ENCODE assay signal across 26 cellular contexts in the genomic region with DNA sequence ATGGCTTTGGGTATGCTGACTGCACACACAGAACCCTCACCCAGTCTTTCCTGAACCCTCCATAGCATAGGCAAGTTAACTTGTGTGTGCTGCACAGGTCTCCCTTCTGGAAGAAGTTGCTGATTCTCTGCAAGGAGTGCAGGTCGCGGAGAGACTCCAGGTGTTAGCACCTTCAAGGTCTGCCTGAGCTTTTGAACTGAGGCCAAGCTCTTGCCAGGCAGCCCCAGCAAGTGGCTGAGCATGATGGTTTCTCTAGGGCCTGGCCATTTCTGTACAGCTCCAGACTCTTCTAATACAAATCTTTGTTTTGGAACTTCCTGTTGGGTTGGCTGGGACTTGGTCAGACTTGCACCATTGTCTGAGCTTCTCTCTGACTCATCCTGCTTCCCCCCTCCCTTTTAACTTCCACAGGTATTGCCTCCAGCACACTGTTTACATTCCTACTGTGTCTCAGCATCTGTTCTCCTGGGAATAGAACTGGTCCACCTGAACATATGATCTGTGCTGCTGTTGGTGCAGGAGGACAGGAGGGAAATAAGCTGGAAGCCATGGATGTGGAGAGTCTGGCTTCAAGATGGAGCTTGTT. TPM values are rescaled to one million over a fixed set of nuclear protein-coding genes. Genes with fewer than 3 reads are reported as not detected.
DNase-seq lines count a peak whose midpoint lies in the region; ATAC-seq and TF ChIP-seq lines count a peak whose summit lies in the region.
"Had no signal": no experiment of that assay in that cellular context is flagged by ENCODE, and none has a peak within 500 bp of the region (broad histone marks: within the 10 kb centered on the region; RNA-seq: fewer than 3 reads in every experiment).

No MANE protein-coding gene starts in this region.

- no peak for ATAC-seq in stimulated activated naive B cell treated with anti-CD40 and anti-IgM and Interleukin-4, amounts not matched to agents 10 μg/mL and 1 μg/mL and 100 μg/mL, for 72 hours (replicated peaks)
- ATAC-seq in stimulated activated naive CD8-positive, alpha-beta T cell treated with anti-CD3 and anti-CD28 coated beads, Interleukin-15, amount 100 ng/mL, for 72 hours = no peak
- ATAC-seq: activated CD4-positive, CD25-positive, alpha-beta regulatory T cell treated with anti-CD3 and anti-CD28 coated beads, Interleukin-2, amount 50 U/mL, for 24 hours; effector memory CD8-positive, alpha-beta T cell had no signal

- TF ChIP-seq CTCF in NB4 (IDR thresholded peaks at IDR 0.05; ENCODE audit: low read depth, low read length) = no peak

- peaks cover 5 to 12% of the 10 kb centered on the region in 2 donors for H3K27me3 Mint-ChIP-seq in stimulated activated naive B cell treated with anti-CD40 and anti-IgM and Interleukin-4, amounts not matched to agents 10 μg/mL and 1 μg/mL and 100 μg/mL, for 72 hours
- peaks cover 15% of the 10 kb centered on the region for H3K27me3 Mint-ChIP-seq in stimulated activated naive CD8-positive, alpha-beta T cell treated with anti-CD3 and anti-CD28 coated beads, Interleukin-15, amount 100 ng/mL, for 72 hours

- H3K4me3 ChIP-seq in NB4 (ENCODE audit: low read depth, low read length) = no peak overlapping the region
- H3K4me3 ChIP-seq: adrenal gland, GM23248, hepatocyte, prostate gland, skin epidermis had no signal

- no peaks in the 10 kb centered on the region for H3K36me3 Mint-ChIP-seq in stimulated activated naive B cell treated with anti-CD40 and anti-IgM and Interleukin-4, amounts not matched to agents 10 μg/mL and 1 μg/mL and 100 μg/mL, for 72 hours

- H3K4me3 Mint-ChIP-seq in stimulated activated naive B cell treated with anti-CD40 and anti-IgM and Interleukin-4, amounts not matched to agents 10 μg/mL and 1 μg/mL and 100 μg/mL, for 72 hours = no peak overlapping the region
- H3K4me3 Mint-ChIP-seq in stimulated activated naive CD8-positive, alpha-beta T cell treated with anti-CD3 and anti-CD28 coated beads, Interleukin-15, amount 100 ng/mL, for 72 hours = no peak overlapping the region
- H3K4me3 Mint-ChIP-seq: effector memory CD8-positive, alpha-beta T cell; nephron progenitor cell had no signal

- no peaks in the 10 kb centered on the region for H3K9me3 Mint-ChIP-seq in stimulated activated naive B cell treated with anti-CD40 and anti-IgM and Interleukin-4, amounts not matched to agents 10 μg/mL and 1 μg/mL and 100 μg/mL, for 72 hours
- no peaks in the 10 kb centered on the region for H3K9me3 Mint-ChIP-seq in stimulated activated naive CD8-positive, alpha-beta T cell treated with anti-CD3 and anti-CD28 coated beads, Interleukin-15, amount 100 ng/mL, for 72 hours
- H3K9me3 Mint-ChIP-seq: effector memory CD8-positive, alpha-beta T cell; nephron progenitor cell had no signal

- DNase-seq in DMS53 (lab: John Stamatoyannopoulos, UW) (peak; percentile 78), NB4 (ENCODE audit: low read depth) (peak; percentile 56), SW480 (ENCODE audit: low spot score) (peak; percentile 37), kidney tubule cell (ENCODE audit: low spot score) (peak; percentile 88), occipital lobe (lab: John Stamatoyannopoulos, UW) (no peak)
- no peak for DNase-seq in stimulated activated CD4-positive, alpha-beta T cell treated with anti-CD3 and anti-CD28 coated beads, Interleukin-1b, Interleukin-23, amount 100 ng/mL, for 48 hours
- DNase-seq in stimulated activated naive B cell treated with anti-CD40 and anti-IgM and Interleukin-4, amounts not matched to agents 10 μg/mL and 1 μg/mL and 100 μg/mL, for 72 hours = no peak
- DNase-seq in stimulated activated naive CD8-positive, alpha-beta T cell treated with anti-CD3 and anti-CD28 coated beads, Interleukin-15, amount 100 ng/mL, for 72 hours = no peak
- DNase-seq: activated effector memory CD4-positive, alpha-beta T cell treated with anti-CD3 and anti-CD28 coated beads, Interleukin-2, amount 50 U/mL, for 16 hours; adrenal gland; central memory CD4-positive, alpha-beta T cell; effector memory CD8-positive, alpha-beta T cell; GM23248; Karpas-422; kidney; mesenchymal stem cell; NCI-H1436 treated with DMSO at 0.1 percent for 48 hours; nephron progenitor cell; stimulated activated CD8-positive, alpha-beta memory T cell treated with anti-CD3 and anti-CD28 coated beads, Interleukin-4, amount 100 ng/mL, for 48 hours; T1000 had no signal

- peaks cover 0 to 9% of the 10 kb centered on the region in 2 donors for H3K4me1 Mint-ChIP-seq in stimulated activated naive B cell treated with anti-CD40 and anti-IgM and Interleukin-4, amounts not matched to agents 10 μg/mL and 1 μg/mL and 100 μg/mL, for 72 hours
- H3K4me1 Mint-ChIP-seq in stimulated activated naive CD8-positive, alpha-beta T cell treated with anti-CD3 and anti-CD28 coated beads, Interleukin-15, amount 100 ng/mL, for 72 hours = peaks cover 7% of the 10 kb centered on the region

- TF ChIP-seq POLR2A in NB4 (IDR thresholded peaks at IDR 0.05; ENCODE audit: extremely low read depth, insufficient read length) = no peak

- no peak overlapping the region for H3K27ac Mint-ChIP-seq in stimulated activated naive B cell treated with anti-CD40 and anti-IgM and Interleukin-4, amounts not matched to agents 10 μg/mL and 1 μg/mL and 100 μg/mL, for 72 hours
- no peak overlapping the region for H3K27ac Mint-ChIP-seq in stimulated activated naive CD8-positive, alpha-beta T cell treated with anti-CD3 and anti-CD28 coated beads, Interleukin-15, amount 100 ng/mL, for 72 hours
- H3K27ac Mint-ChIP-seq: effector memory CD8-positive, alpha-beta T cell; nephron progenitor cell had no signal

RNA-seq across cellular contexts. Expression of a gene that starts 53.3 kb away (rescaled TPM):
- total RNA-seq in occipital lobe = 0.62 TPM
- total RNA-seq: NCI-H460, SK-MEL-5 had no signal

Comparison
In these comparisons a context has a peak if more than half of its experiments do, and no peak if none do; other contexts are left out.
1. DNase-seq: peak in DMS53 (single experiment), NB4 (single experiment), SW480 (single experiment) and kidney tubule cell (single experiment); none in stimulated activated CD4-positive, alpha-beta T cell treated with anti-CD3 and anti-CD28 coated beads, Interleukin-1b, Interleukin-23, amount 100 ng/mL, for 48 hours (single experiment), stimulated activated naive B cell treated with anti-CD40 and anti-IgM and Interleukin-4, amounts not matched to agents 10 μg/mL and 1 μg/mL and 100 μg/mL, for 72 hours (single experiment), stimulated activated naive CD8-positive, alpha-beta T cell treated with anti-CD3 and anti-CD28 coated beads, Interleukin-15, amount 100 ng/mL, for 72 hours (0 of 2) and occipital lobe (single experiment).